Comparison of ENCODE assay signal across 26 cellular contexts in genomic region chr10:75050520-75050919, GRCh38.
"Had no signal": no experiment of that assay in that cellular context is flagged by ENCODE, and none has a peak within 500 bp of the region (broad histone marks: within the 10 kb centered on the region; RNA-seq: fewer than 3 reads in every experiment).

No MANE protein-coding gene starts in this region.

- H3K79me2 ChIP-seq: hepatocyte had no signal

- H3K27me3 ChIP-seq: dorsolateral prefrontal cortex, gastroesophageal sphincter, hepatocyte, right lobe of liver, upper lobe of right lung had no signal

- H3K4me1 Mint-ChIP-seq: activated CD4-positive, alpha-beta T cell treated with anti-CD3 and anti-CD28 coated beads, Interleukin-2, amount 10 ng/mL, durations not matched to agents 7 days and 5 days; memory B cell; natural killer cell; stimulated activated effector memory CD8-positive, alpha-beta T cell treated with anti-CD3 and anti-CD28 coated beads, Interleukin-12 subunit alpha, Interleukin-12 subunit beta, amount 100 ng/mL, for 72 hours; WTC11 had no signal

- H3K4me3 ChIP-seq: coronary artery, dorsolateral prefrontal cortex, gastroesophageal sphincter, hepatocyte, right lobe of liver, skin epidermis, upper lobe of right lung had no signal

- ATAC-seq: activated naive CD4-positive, alpha-beta T cell treated with anti-CD3 and anti-CD28 coated beads, Interleukin-2, amount 50 U/mL, for 72 hours; effector memory CD8-positive, alpha-beta T cell; left colon; natural killer cell; stimulated activated effector memory CD8-positive, alpha-beta T cell treated with anti-CD3 and anti-CD28 coated beads, Interleukin-12 subunit alpha, Interleukin-12 subunit beta, amount 100 ng/mL, for 72 hours; WTC11 had no signal

- H3K27ac Mint-ChIP-seq: activated CD4-positive, alpha-beta memory T cell treated with anti-CD3 and anti-CD28 coated beads, Interleukin-2, amount 10 ng/mL, durations not matched to agents 7 days and 5 days; activated CD4-positive, alpha-beta T cell treated with anti-CD3 and anti-CD28 coated beads, Interleukin-2, amount 10 ng/mL, durations not matched to agents 7 days and 5 days; activated T-cell treated with anti-CD3 and anti-CD28 coated beads, Interleukin-2, amount 50 U/mL, for 24 hours; effector memory CD8-positive, alpha-beta T cell; memory B cell; natural killer cell; stimulated activated effector memory CD8-positive, alpha-beta T cell treated with anti-CD3 and anti-CD28 coated beads, Interleukin-12 subunit alpha, Interleukin-12 subunit beta, amount 100 ng/mL, for 72 hours; stimulated activated naive CD8-positive, alpha-beta T cell treated with anti-CD3 and anti-CD28 coated beads, Interleukin-15, Interleukin-2, amounts not matched to agents 100 ng/mL and 50 ng/mL, for 24 hours had no signal

- FAIRE-seq: bronchial epithelial cell, keratinocyte had no signal

- H3K4me3 Mint-ChIP-seq: activated CD4-positive, alpha-beta memory T cell treated with anti-CD3 and anti-CD28 coated beads, Interleukin-2, amount 10 ng/mL, durations not matched to agents 7 days and 5 days; activated CD4-positive, alpha-beta T cell treated with anti-CD3 and anti-CD28 coated beads, Interleukin-2, amount 10 ng/mL, durations not matched to agents 7 days and 5 days; activated T-cell treated with anti-CD3 and anti-CD28 coated beads, Interleukin-2, amount 50 U/mL, for 24 hours; effector memory CD8-positive, alpha-beta T cell; memory B cell; natural killer cell; stimulated activated effector memory CD8-positive, alpha-beta T cell treated with anti-CD3 and anti-CD28 coated beads, Interleukin-12 subunit alpha, Interleukin-12 subunit beta, amount 100 ng/mL, for 72 hours; stimulated activated naive CD8-positive, alpha-beta T cell treated with anti-CD3 and anti-CD28 coated beads, Interleukin-15, Interleukin-2, amounts not matched to agents 100 ng/mL and 50 ng/mL, for 24 hours; WTC11 had no signal

- DNase-seq: activated CD4-positive, alpha-beta memory T cell treated with anti-CD3 and anti-CD28 coated beads, Interleukin-2, amount 10 ng/mL, durations not matched to agents 7 days and 5 days; activated CD4-positive, alpha-beta T cell treated with anti-CD3 and anti-CD28 coated beads for 1 hour; activated CD4-positive, alpha-beta T cell treated with anti-CD3 and anti-CD28 coated beads, Interleukin-2, amount 10 ng/mL, durations not matched to agents 7 days and 5 days; activated naive CD4-positive, alpha-beta T cell; activated T-cell treated with anti-CD3 and anti-CD28 coated beads, Interleukin-2, amount 50 U/mL, for 24 hours; cerebellar nuclear complex; effector memory CD8-positive, alpha-beta T cell; erythroblast; left colon; natural killer cell; stimulated activated CD4-positive, alpha-beta T cell treated with anti-CD3 and anti-CD28 coated beads, Interleukin-4, amount 100 ng/mL, for 24 hours; T-helper 2 cell; upper lobe of right lung had no signal

- H3K36me3 Mint-ChIP-seq: activated naive CD4-positive, alpha-beta T cell treated with anti-CD3 and anti-CD28 coated beads, Interleukin-2, amount 50 U/mL, for 72 hours; memory B cell; natural killer cell; stimulated activated effector memory CD8-positive, alpha-beta T cell treated with anti-CD3 and anti-CD28 coated beads, Interleukin-12 subunit alpha, Interleukin-12 subunit beta, amount 100 ng/mL, for 72 hours had no signal

- H3K9me3 ChIP-seq: gastroesophageal sphincter, right lobe of liver, upper lobe of right lung had no signal

- H3K4me2 ChIP-seq: hepatocyte had no signal

- H3K27ac ChIP-seq: coronary artery, dorsolateral prefrontal cortex, gastroesophageal sphincter, right lobe of liver, skin epidermis had no signal

- H3K27me3 Mint-ChIP-seq: activated CD4-positive, alpha-beta memory T cell treated with anti-CD3 and anti-CD28 coated beads, Interleukin-2, amount 10 ng/mL, durations not matched to agents 7 days and 5 days; activated CD4-positive, alpha-beta T cell treated with anti-CD3 and anti-CD28 coated beads, Interleukin-2, amount 10 ng/mL, durations not matched to agents 7 days and 5 days; activated T-cell treated with anti-CD3 and anti-CD28 coated beads, Interleukin-2, amount 50 U/mL, for 24 hours; stimulated activated naive CD8-positive, alpha-beta T cell treated with anti-CD3 and anti-CD28 coated beads, Interleukin-15, Interleukin-2, amounts not matched to agents 100 ng/mL and 50 ng/mL, for 24 hours had no signal

- H3K9me3 Mint-ChIP-seq: activated CD4-positive, alpha-beta memory T cell treated with anti-CD3 and anti-CD28 coated beads, Interleukin-2, amount 10 ng/mL, durations not matched to agents 7 days and 5 days; activated CD4-positive, alpha-beta T cell treated with anti-CD3 and anti-CD28 coated beads, Interleukin-2, amount 10 ng/mL, durations not matched to agents 7 days and 5 days; activated naive CD4-positive, alpha-beta T cell treated with anti-CD3 and anti-CD28 coated beads, Interleukin-2, amount 50 U/mL, for 72 hours; activated T-cell treated with anti-CD3 and anti-CD28 coated beads, Interleukin-2, amount 50 U/mL, for 24 hours; effector memory CD8-positive, alpha-beta T cell; memory B cell; natural killer cell; stimulated activated effector memory CD8-positive, alpha-beta T cell treated with anti-CD3 and anti-CD28 coated beads, Interleukin-12 subunit alpha, Interleukin-12 subunit beta, amount 100 ng/mL, for 72 hours; stimulated activated naive CD8-positive, alpha-beta T cell treated with anti-CD3 and anti-CD28 coated beads, Interleukin-15, Interleukin-2, amounts not matched to agents 100 ng/mL and 50 ng/mL, for 24 hours had no signal

- H3K36me3 ChIP-seq: gastroesophageal sphincter, right lobe of liver, upper lobe of right lung had no signal

- H3K4me1 ChIP-seq: right lobe of liver had no signal

- H2AFZ ChIP-seq: hepatocyte had no signal
